ENCODE assay signal across 33 cellular contexts in genomic region chr20:21570285-21570992, GRCh38. TPM values are rescaled to one million over a fixed set of nuclear protein-coding genes. Genes with fewer than 3 reads are reported as not detected.
"Had no signal": no experiment of that assay in that cellular context is flagged by ENCODE, and none has a peak within 500 bp of the region (broad histone marks: within the 10 kb centered on the region; RNA-seq: fewer than 3 reads in every experiment).

No MANE protein-coding gene starts in this region.

- H3K27ac Mint-ChIP-seq: activated CD8-positive, alpha-beta T cell treated with anti-CD3 and anti-CD28 coated beads, Interleukin-2, amount 10 ng/mL, durations not matched to agents 7 days and 5 days; activated naive CD4-positive, alpha-beta T cell treated with anti-CD3 and anti-CD28 coated beads for 36 hours; activated naive CD8-positive, alpha-beta T cell treated with anti-CD3 and anti-CD28 coated beads, Interleukin-2, amount 10 ng/mL, durations not matched to agents 7 days and 5 days; activated T-helper 1 cell treated with anti-CD3 and anti-CD28 coated beads, Interleukin-12 subunit alpha, Interleukin-12 subunit beta, Interleukin-2, Interleukin-4 antibody, amounts not matched to agents 30 ng/mL and 10 ng/mL and 1 ng/mL, durations not matched to agents 14 hours and 24 hours and 36 hours; natural killer cell; neural progenitor cell; stimulated activated effector memory CD8-positive, alpha-beta T cell treated with anti-CD3 and anti-CD28 coated beads, Interleukin-12 subunit alpha, Interleukin-12 subunit beta, amount 100 ng/mL, for 72 hours; T-helper 1 cell treated with Interleukin-12 subunit alpha and Interleukin-12 subunit beta and Interleukin-4 antibody, amounts not matched to agents 30 μg/mL and 1 μg/mL, for 36 hours; type B pancreatic cell had no signal

- H3K4me1 ChIP-seq: gastrocnemius medialis, neural progenitor cell, parathyroid adenoma, psoas muscle, sigmoid colon, uterus had no signal

- H3K27me3 ChIP-seq: brain microvascular endothelial cell, uterus had no signal

- H3K4me2 ChIP-seq: neural progenitor cell had no signal

- H3K79me2 ChIP-seq: parathyroid adenoma had no signal

- H3K36me3 ChIP-seq: brain microvascular endothelial cell, gastrocnemius medialis, neural progenitor cell, sigmoid colon, uterus had no signal

- H3K4me1 Mint-ChIP-seq: natural killer cell; neural progenitor cell; stimulated activated effector memory CD8-positive, alpha-beta T cell treated with anti-CD3 and anti-CD28 coated beads, Interleukin-12 subunit alpha, Interleukin-12 subunit beta, amount 100 ng/mL, for 72 hours had no signal

- DNase-seq: activated CD4-positive, alpha-beta T cell treated with anti-CD3 and anti-CD28 coated beads for 1 hour; activated CD4-positive, alpha-beta T cell treated with anti-CD3 and anti-CD28 coated beads, Interleukin-2, amount 50 U/mL, for 1 hour; activated CD8-positive, alpha-beta T cell treated with anti-CD3 and anti-CD28 coated beads, Interleukin-2, amount 10 ng/mL, durations not matched to agents 7 days and 5 days; activated effector memory CD4-positive, alpha-beta T cell treated with anti-CD3 and anti-CD28 coated beads, Interleukin-2, amount 50 U/mL, for 16 hours; activated naive CD8-positive, alpha-beta T cell treated with anti-CD3 and anti-CD28 coated beads, Interleukin-2, amount 10 ng/mL, durations not matched to agents 7 days and 5 days; brain microvascular endothelial cell; effector memory CD8-positive, alpha-beta T cell; erythroblast; gastrocnemius medialis; glutamatergic neuron; left ventricle myocardium superior; natural killer cell; occipital lobe; psoas muscle; sigmoid colon; small intestine; stimulated activated CD4-positive, alpha-beta T cell treated with anti-CD3 and anti-CD28 coated beads, Interleukin-4, amount 100 ng/mL, for 24 hours; substantia nigra; SW 1271; T-helper 9 cell; uterus had no signal

- H3K9ac ChIP-seq: neural progenitor cell, parathyroid adenoma had no signal

- H3K36me3 Mint-ChIP-seq: activated naive CD8-positive, alpha-beta T cell treated with anti-CD3 and anti-CD28 coated beads, Interleukin-2, amount 10 ng/mL, durations not matched to agents 7 days and 5 days; natural killer cell; neural progenitor cell; stimulated activated effector memory CD8-positive, alpha-beta T cell treated with anti-CD3 and anti-CD28 coated beads, Interleukin-12 subunit alpha, Interleukin-12 subunit beta, amount 100 ng/mL, for 72 hours; type B pancreatic cell had no signal

- H2AFZ ChIP-seq: neural progenitor cell, parathyroid adenoma had no signal

- H3K4me3 Mint-ChIP-seq: activated CD8-positive, alpha-beta T cell treated with anti-CD3 and anti-CD28 coated beads, Interleukin-2, amount 10 ng/mL, durations not matched to agents 7 days and 5 days; activated naive CD4-positive, alpha-beta T cell treated with anti-CD3 and anti-CD28 coated beads for 36 hours; activated naive CD8-positive, alpha-beta T cell treated with anti-CD3 and anti-CD28 coated beads, Interleukin-2, amount 10 ng/mL, durations not matched to agents 7 days and 5 days; activated T-helper 1 cell treated with anti-CD3 and anti-CD28 coated beads, Interleukin-12 subunit alpha, Interleukin-12 subunit beta, Interleukin-2, Interleukin-4 antibody, amounts not matched to agents 30 ng/mL and 10 ng/mL and 1 ng/mL, durations not matched to agents 14 hours and 24 hours and 36 hours; effector memory CD8-positive, alpha-beta T cell; natural killer cell; neural progenitor cell; stimulated activated effector memory CD8-positive, alpha-beta T cell treated with anti-CD3 and anti-CD28 coated beads, Interleukin-12 subunit alpha, Interleukin-12 subunit beta, amount 100 ng/mL, for 72 hours; stimulated activated naive CD8-positive, alpha-beta T cell treated with anti-CD3 and anti-CD28 coated beads, Interleukin-15, amount 100 ng/mL, for 72 hours; T-helper 1 cell treated with Interleukin-12 subunit alpha and Interleukin-12 subunit beta and Interleukin-4 antibody, amounts not matched to agents 30 μg/mL and 1 μg/mL, for 36 hours; type B pancreatic cell had no signal

- H3K9me3 ChIP-seq: gastrocnemius medialis, sigmoid colon, uterus had no signal

- H3K9me3 Mint-ChIP-seq: activated naive CD4-positive, alpha-beta T cell treated with anti-CD3 and anti-CD28 coated beads for 36 hours; activated naive CD8-positive, alpha-beta T cell treated with anti-CD3 and anti-CD28 coated beads, Interleukin-2, amount 10 ng/mL, durations not matched to agents 7 days and 5 days; activated T-helper 1 cell treated with anti-CD3 and anti-CD28 coated beads, Interleukin-12 subunit alpha, Interleukin-12 subunit beta, Interleukin-2, Interleukin-4 antibody, amounts not matched to agents 30 ng/mL and 10 ng/mL and 1 ng/mL, durations not matched to agents 14 hours and 24 hours and 36 hours; effector memory CD8-positive, alpha-beta T cell; natural killer cell; neural progenitor cell; stimulated activated effector memory CD8-positive, alpha-beta T cell treated with anti-CD3 and anti-CD28 coated beads, Interleukin-12 subunit alpha, Interleukin-12 subunit beta, amount 100 ng/mL, for 72 hours; stimulated activated naive CD8-positive, alpha-beta T cell treated with anti-CD3 and anti-CD28 coated beads, Interleukin-15, amount 100 ng/mL, for 72 hours; T-helper 1 cell treated with Interleukin-12 subunit alpha and Interleukin-12 subunit beta and Interleukin-4 antibody, amounts not matched to agents 30 μg/mL and 1 μg/mL, for 36 hours; type B pancreatic cell had no signal

- H3K27ac ChIP-seq: brain microvascular endothelial cell, coronary artery, gastrocnemius medialis, neural progenitor cell, parathyroid adenoma, psoas muscle, sigmoid colon, uterus had no signal

- H3K4me3 ChIP-seq: coronary artery, gastrocnemius medialis, neural progenitor cell, psoas muscle, sigmoid colon, uterus had no signal

RNA-seq across cellular contexts. Expression of gene NKX2-2, which starts 56.6 kb away (rescaled TPM):
- total RNA-seq: activated CD8-positive, alpha-beta T cell treated with anti-CD3 and anti-CD28 coated beads, Interleukin-2, amount 10 ng/mL, durations not matched to agents 7 days and 5 days; activated naive CD4-positive, alpha-beta T cell treated with anti-CD3 and anti-CD28 coated beads for 36 hours; activated naive CD8-positive, alpha-beta T cell treated with anti-CD3 and anti-CD28 coated beads, Interleukin-2, amount 10 ng/mL, durations not matched to agents 7 days and 5 days; activated T-helper 1 cell treated with anti-CD3 and anti-CD28 coated beads, Interleukin-12 subunit alpha, Interleukin-12 subunit beta, Interleukin-2, Interleukin-4 antibody, amounts not matched to agents 30 ng/mL and 10 ng/mL and 1 ng/mL, durations not matched to agents 14 hours and 24 hours and 36 hours; astrocyte; gastrocnemius medialis; left ventricle myocardium superior; mammary epithelial cell; mononuclear cell; natural killer cell; psoas muscle; sigmoid colon; uterus had no signal
